ENCODE assay signal across 1 cellular context in the genomic region with DNA sequence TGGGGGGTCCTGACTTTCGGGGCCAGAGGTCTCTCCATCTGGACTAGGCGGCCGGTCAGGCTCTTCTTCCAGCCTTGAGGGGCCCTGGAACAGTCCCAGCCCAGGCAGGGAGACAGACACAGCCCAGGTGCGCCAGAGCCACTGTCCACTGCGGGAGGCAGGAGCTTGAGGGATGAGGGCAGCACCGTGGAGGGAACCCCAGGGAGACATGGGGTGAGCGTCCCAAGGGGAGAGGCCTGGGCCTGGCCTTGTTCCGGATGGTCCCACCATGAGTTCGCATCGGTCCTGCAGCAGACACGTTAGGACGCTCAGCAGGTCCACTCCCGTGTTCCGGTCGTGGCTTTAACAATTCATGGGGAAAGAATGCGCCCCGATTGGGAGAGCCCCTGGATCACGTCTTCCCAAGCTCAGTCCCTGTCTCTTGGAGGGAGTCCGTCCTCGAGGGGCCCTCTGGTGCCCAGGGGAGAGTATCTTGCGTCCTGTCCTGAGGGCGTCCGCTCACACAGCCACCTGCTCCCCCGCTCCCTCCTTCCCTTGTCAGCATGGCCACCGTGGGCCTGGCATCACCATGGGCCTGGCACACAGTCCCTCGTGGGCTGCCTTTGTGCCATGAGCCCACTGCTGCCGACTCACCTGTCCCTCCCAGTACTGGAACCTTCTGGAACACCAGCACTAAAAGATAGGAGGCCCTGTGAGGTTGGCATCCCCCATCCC.
TF ChIP-seq lines count a peak whose summit lies in the region.

No MANE protein-coding gene starts in this region.

TF ChIP-seq in IMR-90, 13 proteins besides CTCF, POLR2A, EP300 and RAD21:
- TF ChIP-seq NFE2L2 (IDR thresholded peaks at IDR 0.05; ENCODE audit: low read depth, low read length) (no peak), RCOR1 (IDR thresholded peaks at IDR 0.05; ENCODE audit: insufficient replicate concordance, low read length) (no peak), MAFK (IDR thresholded peaks at IDR 0.05; ENCODE audit: low read depth, low read length) (no peak), CHD1 (IDR thresholded peaks at IDR 0.05; ENCODE audit: low read depth, low read length) (no peak), CEBPB (IDR thresholded peaks at IDR 0.05; ENCODE audit: low read depth, low read length) (no peak), FOS (IDR thresholded peaks at IDR 0.05; ENCODE audit: low read depth, low read length) (no peak), SMC3 (IDR thresholded peaks at IDR 0.05; ENCODE audit: low read depth, low read length) (no peak), MXI1 (IDR thresholded peaks at IDR 0.05; ENCODE audit: borderline replicate concordance, low read depth, low read length) (no peak), RFX5 (IDR thresholded peaks at IDR 0.05; ENCODE audit: low read depth, low read length) (no peak), MAZ (IDR thresholded peaks at IDR 0.05; ENCODE audit: borderline replicate concordance, low read depth, low read length) (no peak), BHLHE40 (IDR thresholded peaks at IDR 0.05; ENCODE audit: low read depth, low read length) (no peak)
- TF ChIP-seq, protein P1, sequence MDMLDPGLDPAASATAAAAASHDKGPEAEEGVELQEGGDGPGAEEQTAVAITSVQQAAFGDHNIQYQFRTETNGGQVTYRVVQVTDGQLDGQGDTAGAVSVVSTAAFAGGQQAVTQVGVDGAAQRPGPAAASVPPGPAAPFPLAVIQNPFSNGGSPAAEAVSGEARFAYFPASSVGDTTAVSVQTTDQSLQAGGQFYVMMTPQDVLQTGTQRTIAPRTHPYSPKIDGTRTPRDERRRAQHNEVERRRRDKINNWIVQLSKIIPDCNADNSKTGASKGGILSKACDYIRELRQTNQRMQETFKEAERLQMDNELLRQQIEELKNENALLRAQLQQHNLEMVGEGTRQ (IDR thresholded peaks at IDR 0.05; ENCODE audit: low read depth, low read length), result no peak
- TF ChIP-seq, protein P2, sequence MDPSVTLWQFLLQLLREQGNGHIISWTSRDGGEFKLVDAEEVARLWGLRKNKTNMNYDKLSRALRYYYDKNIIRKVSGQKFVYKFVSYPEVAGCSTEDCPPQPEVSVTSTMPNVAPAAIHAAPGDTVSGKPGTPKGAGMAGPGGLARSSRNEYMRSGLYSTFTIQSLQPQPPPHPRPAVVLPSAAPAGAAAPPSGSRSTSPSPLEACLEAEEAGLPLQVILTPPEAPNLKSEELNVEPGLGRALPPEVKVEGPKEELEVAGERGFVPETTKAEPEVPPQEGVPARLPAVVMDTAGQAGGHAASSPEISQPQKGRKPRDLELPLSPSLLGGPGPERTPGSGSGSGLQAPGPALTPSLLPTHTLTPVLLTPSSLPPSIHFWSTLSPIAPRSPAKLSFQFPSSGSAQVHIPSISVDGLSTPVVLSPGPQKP (IDR thresholded peaks at IDR 0.05; ENCODE audit: borderline replicate concordance, low read depth, low read length), result no peak
